ENCODE assay signal across 8 cellular contexts in genomic region chr1:65255088-65256050, GRCh38. TPM values are rescaled to one million over a fixed set of nuclear protein-coding genes. Genes with fewer than 3 reads are reported as not detected.
DNase-seq lines count a peak whose midpoint lies in the region; ATAC-seq and TF ChIP-seq lines count a peak whose summit lies in the region.

No MANE protein-coding gene starts in this region.

- H3K27ac ChIP-seq in body of pancreas, result peak overlapping the region in 2 of 4 donors; percentile 70 to 75
- no peak overlapping the region for H3K27ac ChIP-seq in skeletal muscle tissue (ENCODE audit: low read depth, low read length)

- peak overlapping the region; percentile 54 to 74 (median 74) for H3K9ac ChIP-seq in skeletal muscle tissue (ENCODE audit: low read depth in 1 of 3, low read length in 3 of 3)

- intact Hi-C loops in body of pancreas (cut with DNase I), result no loop called here

- peaks cover 14% of the 10 kb centered on the region for H3K4me1 ChIP-seq in body of pancreas
- H3K4me1 ChIP-seq in skeletal muscle tissue (ENCODE audit: control insufficient read depth in 3 of 3, insufficient read depth in 3 of 3, low read length in 3 of 3), result peaks cover 10 to 18% (median 16%) of the 10 kb centered on the region in 3 donors

- H3K4me3 ChIP-seq in body of pancreas (peak overlapping the region; percentile 49 to 81), skeletal muscle tissue (ENCODE audit: low read length in 3 of 3) (peak overlapping the region; percentile 73 to 80 (median 78))

- H3K36me3 ChIP-seq in body of pancreas (replicated peaks in 1 of 2; ENCODE audit: insufficient read depth in 1 of 2, low read depth in 2 of 2), result no peaks in the 10 kb centered on the region
- H3K36me3 ChIP-seq in skeletal muscle tissue (ENCODE audit: control insufficient read depth in 3 of 3, insufficient read depth in 3 of 3, low read length in 3 of 3), result no peaks in the 10 kb centered on the region

- 31% methylated on average over 28 of the region's 28 CpGs for WGBS in body of pancreas, 2 donors

- no peak for TF ChIP-seq POLR2A in body of pancreas (IDR thresholded peaks at IDR 0.05)

- H3K27me3 ChIP-seq in body of pancreas (no peaks in the 10 kb centered on the region), skeletal muscle tissue (ENCODE audit: control insufficient read depth in 3 of 3, insufficient read depth in 3 of 3, low read length in 3 of 3) (no peaks in the 10 kb centered on the region)

- DNase-seq in NCI-H1092 treated with DMSO at 0.1 percent for 48 hours (lab: John Stamatoyannopoulos, UW), result peak; percentile 53
- DNase-seq in NCI-H1092 (lab: John Stamatoyannopoulos, UW), result no peak
- DNase-seq in NCI-H2107 (lab: John Stamatoyannopoulos, UW), result peak; percentile 19
- peak in 2 of 4 donors; percentile 16 to 18 for DNase-seq in body of pancreas
- DNase-seq in iPS-NIHi7 (ENCODE audit: extremely low spot score), result peak; percentile 24
- DNase-seq in MV-4-11 (lab: John Stamatoyannopoulos, UW), result no peak

- no peak for TF ChIP-seq CTCF in body of pancreas (IDR thresholded peaks at IDR 0.05)

- H3K9me3 ChIP-seq in body of pancreas (no peaks in the 10 kb centered on the region), skeletal muscle tissue (ENCODE audit: control insufficient read depth in 3 of 3, low read length in 3 of 3) (no peaks in the 10 kb centered on the region)

- ATAC-seq in body of pancreas (peak; percentile 3), HG03342 (IDR thresholded peaks at IDR 0.05; ENCODE audit: unreplicated experiment) (no peak)

RNA-seq across cellular contexts. Expression of gene DNAJC6, which starts 54.0 kb away (rescaled TPM):
- total RNA-seq in body of pancreas, result 1 to 10 TPM in 1 of 2 donors, under 1 TPM in 1; 0.99 to 2.3 TPM
- 2.6 TPM for total RNA-seq in skeletal muscle tissue

Comparison
In these comparisons a context has a peak if more than half of its experiments do, and no peak if none do; other contexts are left out.
1. DNase-seq: peak in NCI-H1092 treated with DMSO at 0.1 percent for 48 hours (single experiment), NCI-H2107 (single experiment) and iPS-NIHi7 (single experiment); none in NCI-H1092 (single experiment) and MV-4-11 (single experiment).